22 cellular contexts compared by ENCODE assay signal in genomic region chr13:67227131-67227983, GRCh38. TPM values are rescaled to one million over a fixed set of nuclear protein-coding genes. Genes with fewer than 3 reads are reported as not detected.
DNase-seq lines count a peak whose midpoint lies in the region; ATAC-seq and TF ChIP-seq lines count a peak whose summit lies in the region.
"Had no signal": no experiment of that assay in that cellular context is flagged by ENCODE, and none has a peak within 500 bp of the region (broad histone marks: within the 10 kb centered on the region; RNA-seq: fewer than 3 reads in every experiment).

No MANE protein-coding gene starts in this region.

- POLR2A ChIA-PET in activated CD4-positive, alpha-beta memory T cell treated with anti-CD3 and anti-CD28 coated beads for 36 hours (lab: Charles Lee) = no interaction called here

- peaks cover 12% of the 10 kb centered on the region for H3K4me1 Mint-ChIP-seq in activated CD4-positive, alpha-beta memory T cell treated with anti-CD3 and anti-CD28 coated beads for 36 hours (ENCODE audit: low read depth)

- TF ChIP-seq CTCF in choroid plexus epithelial cell (conservative IDR thresholded peaks at IDR 0.05; ENCODE audit: low read depth, low read length) = no peak

- H3K9me3 Mint-ChIP-seq in activated CD4-positive, alpha-beta memory T cell treated with anti-CD3 and anti-CD28 coated beads for 36 hours = no peaks in the 10 kb centered on the region
- H3K9me3 Mint-ChIP-seq: H9; naive thymus-derived CD4-positive, alpha-beta T cell; T-helper 1 cell treated with Interleukin-12 subunit alpha and Interleukin-12 subunit beta and Interleukin-4 antibody, amounts not matched to agents 30 μg/mL and 1 μg/mL, for 36 hours; WTC11 had no signal

- no peak for ATAC-seq in HG03159 (IDR thresholded peaks at IDR 0.05; ENCODE audit: unreplicated experiment)
- ATAC-seq: naive thymus-derived CD4-positive, alpha-beta T cell; stimulated activated naive CD8-positive, alpha-beta T cell treated with anti-CD3 and anti-CD28 coated beads, Interleukin-15, Interleukin-2, amounts not matched to agents 100 U/mL and 50 U/mL, for 24 hours; WTC11 had no signal

- intact Hi-C loops in activated CD4-positive, alpha-beta memory T cell treated with anti-CD3 and anti-CD28 coated beads for 36 hours (cut with micrococcal nuclease) = no loop called here

- H3K4me3 Mint-ChIP-seq in activated CD4-positive, alpha-beta memory T cell treated with anti-CD3 and anti-CD28 coated beads for 36 hours = no peak overlapping the region
- H3K4me3 Mint-ChIP-seq: H9; T-helper 1 cell treated with Interleukin-12 subunit alpha and Interleukin-12 subunit beta and Interleukin-4 antibody, amounts not matched to agents 30 μg/mL and 1 μg/mL, for 36 hours; WTC11 had no signal

- no peaks in the 10 kb centered on the region for H3K27me3 ChIP-seq in ACC112 (ENCODE audit: insufficient read depth, low read length)
- H3K27me3 ChIP-seq: vagina had no signal

- H3K79me2 ChIP-seq in ACC112 (ENCODE audit: control insufficient read depth, insufficient read depth, low read length, unreplicated experiment) = peaks cover 30% of the 10 kb centered on the region

- peaks cover 17% of the 10 kb centered on the region for H3K27me3 Mint-ChIP-seq in activated CD4-positive, alpha-beta memory T cell treated with anti-CD3 and anti-CD28 coated beads for 36 hours

- DNase-seq in NAMALWA (ENCODE audit: low spot score) (peak; percentile 4), choroid plexus epithelial cell (ENCODE audit: low read depth) (no peak), pons (ENCODE audit: low spot score) (peak; percentile 47), iPS-NIHi7 (ENCODE audit: extremely low spot score) (no peak), NCI-H1436 (lab: John Stamatoyannopoulos, UW) (no peak)
- DNase-seq in activated CD4-positive, alpha-beta memory T cell treated with anti-CD3 and anti-CD28 coated beads for 36 hours = no peak
- DNase-seq: activated gamma-delta T cell; dermis blood vessel endothelial cell; H9; naive thymus-derived CD4-positive, alpha-beta T cell; NCI-H1092 treated with DMSO at 0.1 percent for 48 hours; NCI-H2171; stimulated activated CD4-positive, alpha-beta T cell treated with anti-CD3 and anti-CD28 coated beads, Interleukin-15, amount 100 ng/mL, for 24 hours; stimulated activated naive CD8-positive, alpha-beta T cell treated with anti-CD3 and anti-CD28 coated beads, Interleukin-15, Interleukin-2, amounts not matched to agents 100 U/mL and 50 U/mL, for 24 hours had no signal

- peaks cover 34% of the 10 kb centered on the region for H3K4me1 ChIP-seq in ACC112 (ENCODE audit: control insufficient read depth, insufficient read depth, low read length, unreplicated experiment)
- H3K4me1 ChIP-seq: prostate gland had no signal

- no peak overlapping the region for H3K27ac Mint-ChIP-seq in activated CD4-positive, alpha-beta memory T cell treated with anti-CD3 and anti-CD28 coated beads for 36 hours
- H3K27ac Mint-ChIP-seq: H9; naive thymus-derived CD4-positive, alpha-beta T cell; T-helper 1 cell treated with Interleukin-12 subunit alpha and Interleukin-12 subunit beta and Interleukin-4 antibody, amounts not matched to agents 30 μg/mL and 1 μg/mL, for 36 hours; WTC11 had no signal

- CTCF ChIA-PET in activated CD4-positive, alpha-beta memory T cell treated with anti-CD3 and anti-CD28 coated beads for 36 hours (lab: Charles Lee) = no interaction called here

- H3K4me3 ChIP-seq in ACC112 (ENCODE audit: low read depth, low read length) = peak overlapping the region; percentile 86; the same call in 1 of the 2 replicates
- H3K4me3 ChIP-seq in choroid plexus epithelial cell (ENCODE audit: low read depth, low read length) = peak overlapping the region; percentile 67
- H3K4me3 ChIP-seq: prostate gland had no signal

- H3K36me3 ChIP-seq in ACC112 (ENCODE audit: insufficient read depth, low read length) = no peaks in the 10 kb centered on the region
- H3K36me3 ChIP-seq: prostate gland, vagina had no signal

- no peaks in the 10 kb centered on the region for H3K36me3 Mint-ChIP-seq in activated CD4-positive, alpha-beta memory T cell treated with anti-CD3 and anti-CD28 coated beads for 36 hours
- H3K36me3 Mint-ChIP-seq: naive thymus-derived CD4-positive, alpha-beta T cell; WTC11 had no signal

- H3K27ac ChIP-seq in ACC112 (ENCODE audit: low read depth, low read length) = no peak overlapping the region
- H3K27ac ChIP-seq: epithelial cell of prostate, KMS-11, prostate gland, vagina had no signal

- H2AFZ ChIP-seq in ACC112 (ENCODE audit: low read length, unreplicated experiment) = no peak overlapping the region

RNA-seq across cellular contexts. Expression of gene PCDH9, which starts 2.8 kb away (rescaled TPM):
- under 1 TPM; under 0.01 to 0.02 TPM for total RNA-seq in activated CD4-positive, alpha-beta memory T cell treated with anti-CD3 and anti-CD28 coated beads for 36 hours

Comparison
In these comparisons a context has a peak if more than half of its experiments do, and no peak if none do; other contexts are left out.
1. DNase-seq: peak in NAMALWA (single experiment) and pons (single experiment); none in choroid plexus epithelial cell (single experiment), iPS-NIHi7 (single experiment), activated CD4-positive, alpha-beta memory T cell treated with anti-CD3 and anti-CD28 coated beads for 36 hours (single experiment) and NCI-H1436 (single experiment).